ENCODE assay signal across 8 cellular contexts in the genomic region with DNA sequence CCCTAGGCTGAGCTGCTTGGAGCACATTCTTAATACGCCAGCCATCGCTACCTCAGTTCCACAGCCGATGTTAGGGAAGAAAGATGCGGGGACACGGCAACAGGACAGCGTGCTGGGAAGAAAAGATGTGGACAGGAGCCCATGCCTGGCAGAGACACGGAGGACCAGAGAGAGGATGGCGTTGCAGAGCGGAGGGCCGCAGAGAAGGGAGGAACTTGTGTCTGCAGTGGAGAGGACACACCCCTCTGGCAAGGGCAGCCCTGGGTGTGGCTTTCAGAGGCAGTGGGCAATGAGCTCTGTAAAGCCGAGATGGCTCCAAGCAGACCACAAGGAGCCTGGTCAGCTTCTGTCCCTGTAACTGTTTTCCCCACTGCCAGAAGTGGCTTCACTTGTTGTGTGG. TPM values are rescaled to one million over a fixed set of nuclear protein-coding genes. Genes with fewer than 3 reads are reported as not detected.
A peak's percentile ranks its signal among the peaks of the same experiment; 100 is the strongest.
DNase-seq lines count a peak whose midpoint lies in the region; ATAC-seq, FAIRE-seq and TF ChIP-seq lines count a peak whose summit lies in the region.
"Not testable (repeated sequence)": the region's sequence is repeated elsewhere in the genome, so short reads cannot be mapped to it uniquely, and the experiment has no call there.
"Had no signal": no experiment of that assay in that cellular context is flagged by ENCODE, and none has a peak within 500 bp of the region (broad histone marks: within the 10 kb centered on the region; RNA-seq: fewer than 3 reads in every experiment).

No MANE protein-coding gene starts in this region.

- not testable (repeated sequence) for H3K4me1 Mint-ChIP-seq in T-helper 17 cell

- H3K4me2 ChIP-seq in neuronal stem cell (ENCODE audit: insufficient read depth, low read length, poor library complexity, severe bottlenecking): not testable (repeated sequence)

- TF ChIP-seq CTCF in coronary artery (IDR thresholded peaks at IDR 0.05); kidney (IDR thresholded peaks at IDR 0.05; ENCODE audit: borderline replicate concordance, extremely low read depth, insufficient read depth): not testable (repeated sequence)

- peak overlapping the region; percentile 1 for H3K27ac Mint-ChIP-seq in T-helper 17 cell

- DNase-seq in H7 (peak; percentile 6), NCI-H748 (lab: John Stamatoyannopoulos, UW; ENCODE audit: unreplicated experiment) (peak; percentile 87), coronary artery (ENCODE audit: low spot score) (peak; percentile 49), cardiac septum (ENCODE audit: low spot score) (peak; percentile 72), kidney (peak; percentile 70)
- DNase-seq in T-helper 17 cell; neuronal stem cell (ENCODE audit: low spot score): not testable (repeated sequence)

- not testable (repeated sequence) for ATAC-seq in T-helper 17 cell

- not testable (repeated sequence) for H2BK5ac ChIP-seq in neuronal stem cell (ENCODE audit: low read length)

- not testable (repeated sequence) for H3K36me3 ChIP-seq in H7 (replicated peaks; ENCODE audit: control insufficient read depth, insufficient read depth, low read length); kidney (ENCODE audit: control insufficient read depth in 1 of 2, insufficient read depth in 2 of 2, low read length in 2 of 2); neuronal stem cell (replicated peaks in 1 of 2; ENCODE audit: control insufficient read depth in 2 of 2, insufficient read depth in 2 of 2, low read length in 2 of 2)

- intact Hi-C loops in cardiac septum (cut with DNase I); kidney (cut with DNase I): not testable (repeated sequence)

- not testable (repeated sequence) for H3K14ac ChIP-seq in neuronal stem cell (ENCODE audit: low read length)

- H3K4me1 ChIP-seq in kidney (ENCODE audit: control insufficient read depth in 1 of 2, insufficient read depth in 1 of 2, low read depth in 1 of 2, low read length in 2 of 2); neuronal stem cell (ENCODE audit: control insufficient read depth in 2 of 2, insufficient read depth in 1 of 2, low read depth in 1 of 2, low read length in 2 of 2): not testable (repeated sequence)

- not testable (repeated sequence) for H3K27ac ChIP-seq in coronary artery; kidney (ENCODE audit: low read depth in 2 of 2, low read length in 2 of 2); neuronal stem cell (replicated peaks; ENCODE audit: low read length)

- H2AK5ac ChIP-seq in neuronal stem cell (ENCODE audit: low read depth, low read length): not testable (repeated sequence)

- not testable (repeated sequence) for H4K91ac ChIP-seq in neuronal stem cell (ENCODE audit: low read depth, low read length, poor library complexity)

- not testable (repeated sequence) for H3K23ac ChIP-seq in neuronal stem cell (ENCODE audit: low read depth, low read length, poor library complexity)

- not testable (repeated sequence) for H3K9ac ChIP-seq in kidney (ENCODE audit: low read length in 2 of 2)
- peak overlapping the region; percentile 63 for H3K9ac ChIP-seq in neuronal stem cell (ENCODE audit: low read depth, low read length, poor library complexity)

- not testable (repeated sequence) for H2BK15ac ChIP-seq in neuronal stem cell (ENCODE audit: low read length)

- H2BK120ac ChIP-seq in neuronal stem cell (ENCODE audit: low read depth, low read length): not testable (repeated sequence)

- H3K79me1 ChIP-seq in neuronal stem cell (ENCODE audit: low read depth, low read length): not testable (repeated sequence)

- not testable (repeated sequence) for FAIRE-seq in kidney (lab: Jason Lieb, UNC)

- not testable (repeated sequence) for H3K36me3 Mint-ChIP-seq in T-helper 17 cell (ENCODE audit: low read depth)

- not testable (repeated sequence) for H2AFZ ChIP-seq in neuronal stem cell (ENCODE audit: low read length)

- no CpG with 5 or more reads among the region's 11 CpGs for WGBS in neuronal stem cell (ENCODE audit: extremely low coverage in 2 of 2, insufficient read length in 2 of 2, insufficient replicate concordance in 1 of 2), 2 donors

- H3K27me3 Mint-ChIP-seq in T-helper 17 cell: not testable (repeated sequence)

- H3K4ac ChIP-seq in neuronal stem cell (ENCODE audit: low read length): not testable (repeated sequence)

- H3K4me3 Mint-ChIP-seq in T-helper 17 cell: not testable (repeated sequence)

- H4K8ac ChIP-seq in neuronal stem cell (ENCODE audit: low read depth, low read length): not testable (repeated sequence)

- peaks cover 12% of the 10 kb centered on the region for H3K27me3 ChIP-seq in H7 (ENCODE audit: control insufficient read depth, insufficient read depth, low read length)
- H3K27me3 ChIP-seq in neuronal stem cell (ENCODE audit: control insufficient read depth in 3 of 3, insufficient read depth in 3 of 3, low read depth in 1 of 3, low read length in 3 of 3): not testable (repeated sequence)

- not testable (repeated sequence) for H2BK12ac ChIP-seq in neuronal stem cell (ENCODE audit: low read length)

- not testable (repeated sequence) for H3K4me3 ChIP-seq in H7 (ENCODE audit: insufficient read depth, low read depth, low read length); coronary artery; kidney (ENCODE audit: low read length in 2 of 2); neuronal stem cell (ENCODE audit: low read length in 2 of 2)

- not testable (repeated sequence) for H3K9me3 ChIP-seq in T-helper 17 cell (ENCODE audit: control insufficient read depth, low read length, poor library complexity, severe bottlenecking); kidney (ENCODE audit: control insufficient read depth in 1 of 2, low read length in 2 of 2); neuronal stem cell (replicated peaks in 1 of 2; ENCODE audit: control insufficient read depth in 2 of 2, insufficient read depth in 1 of 2, low read depth in 1 of 2, low read length in 2 of 2)

- not testable (repeated sequence) for H3K18ac ChIP-seq in neuronal stem cell (ENCODE audit: low read length)

RNA-seq across cellular contexts. Expression of a gene that starts 4.2 kb away (rescaled TPM):
- 0.31 and 0.92 TPM in 2 replicates for total RNA-seq in H7 (2014; rRNA removed; shearing (Covaris generic))
- total RNA-seq in T-helper 17 cell (10 to 100 TPM; 17.3 to 35.4 TPM), cardiac septum (7.3 TPM), kidney (6.9 TPM)
- polyA plus RNA-seq in kidney (ENCODE audit: insufficient read depth, low read depth, low replicate concordance): 5.8 TPM
- polyA plus RNA-seq in neuronal stem cell (2013, experiment 1 of 2): 2.2 TPM
- 2.1 TPM for polyA plus RNA-seq in neuronal stem cell (2013, experiment 2 of 2)
- total RNA-seq: B cell had no signal
